ENCODE assay signal across 30 cellular contexts in genomic region chr9:20944507-20944906, GRCh38.
"Had no signal": no experiment of that assay in that cellular context is flagged by ENCODE, and none has a peak within 500 bp of the region (broad histone marks: within the 10 kb centered on the region; RNA-seq: fewer than 3 reads in every experiment).

No MANE protein-coding gene starts in this region.

- H3K4me3 ChIP-seq: adrenal gland, ascending aorta, cardiac muscle cell had no signal

- H3K36me3 ChIP-seq: adrenal gland, ascending aorta had no signal

- H3K4me1 ChIP-seq: ascending aorta had no signal

- H3K27me3 ChIP-seq: adrenal gland, ascending aorta, cardiac muscle cell had no signal

- ATAC-seq: activated CD8-positive, alpha-beta T cell treated with anti-CD3 and anti-CD28 coated beads for 36 hours; activated naive CD4-positive, alpha-beta T cell treated with anti-CD3 and anti-CD28 coated beads, Interleukin-2, amount 50 U/mL, for 72 hours; activated T-cell treated with anti-CD3 and anti-CD28 coated beads, Interleukin-2, amount 50 U/mL, for 4 hours; activated T-cell treated with anti-CD3 and anti-CD28 coated beads, Interleukin-2, amount 50 U/mL, for 72 hours; activated T-helper 17 cell treated with anti-CD3 and anti-CD28 coated beads, Interleukin-2, amount 50 U/mL, for 72 hours had no signal

- H3K9me3 ChIP-seq: adrenal gland, ascending aorta had no signal

- FAIRE-seq: TTC549 had no signal

- H3K27ac ChIP-seq: adrenal gland, ascending aorta, cardiac muscle cell, VCaP had no signal

- DNase-seq: activated B cell treated with CpG ODN at 0.5 μM for 24 hours; activated CD4-positive, alpha-beta memory T cell treated with anti-CD3 and anti-CD28 coated beads for 36 hours; activated CD4-positive, alpha-beta T cell treated with anti-CD3 and anti-CD28 coated beads for 4 hours; activated CD4-positive, alpha-beta T cell treated with anti-CD3 and anti-CD28 coated beads, Interleukin-2, amount 10 ng/mL, durations not matched to agents 24 days and 14 days; activated CD4-positive, alpha-beta T cell treated with anti-CD3 and anti-CD28 coated beads, Interleukin-2, amount 50 U/mL, for 1 hour; activated CD4-positive, alpha-beta T cell treated with anti-CD3 and anti-CD28 coated beads, Interleukin-2, amount 50 U/mL, for 4 hours; activated CD4-positive, CD25-positive, alpha-beta regulatory T cell treated with anti-CD3 and anti-CD28 coated beads, Interleukin-2, amount 50 U/mL, for 72 hours; activated CD8-positive, alpha-beta memory T cell treated with anti-CD3 and anti-CD28 coated beads, Interleukin-2, amount 50 U/mL, for 4 hours; activated CD8-positive, alpha-beta T cell treated with anti-CD3 and anti-CD28 coated beads for 36 hours; activated effector memory CD4-positive, alpha-beta T cell treated with anti-CD3 and anti-CD28 coated beads, Interleukin-2, amount 50 U/mL, for 16 hours; activated gamma-delta T cell treated with Interleukin-2 at 50 U/mL for 16 hours; activated naive CD4-positive, alpha-beta T cell; activated naive CD4-positive, alpha-beta T cell treated with anti-CD3 and anti-CD28 coated beads for 36 hours; activated naive CD4-positive, alpha-beta T cell treated with anti-CD3 and anti-CD28 coated beads, Interleukin-2, amount 50 U/mL, for 16 hours; activated naive CD8-positive, alpha-beta T cell treated with anti-CD3 and anti-CD28 coated beads for 36 hours; activated T-cell treated with anti-CD3 and anti-CD28 coated beads for 4 hours; activated T-cell treated with anti-CD3 and anti-CD28 coated beads, Interleukin-2, amount 50 U/mL, for 1 hour; activated T-cell treated with anti-CD3 and anti-CD28 coated beads, Interleukin-2, amount 50 U/mL, for 4 hours; activated T-cell treated with anti-CD3 and anti-CD28 coated beads, Interleukin-2, amount 50 U/mL, for 72 hours; adrenal gland; cerebellar nuclear complex; T-helper 1 cell; T-helper 2 cell; T-helper 9 cell had no signal
